In genomic region chr11:57072640-57073039, GRCh38 we compare ENCODE assay signal across 10 cellular contexts.
DNase-seq lines count a peak whose midpoint lies in the region; TF ChIP-seq lines count a peak whose summit lies in the region.
"Had no signal": no experiment of that assay in that cellular context is flagged by ENCODE, and none has a peak within 500 bp of the region (broad histone marks: within the 10 kb centered on the region; RNA-seq: fewer than 3 reads in every experiment).

No MANE protein-coding gene starts in this region.

- H3K56ac ChIP-seq in mesendoderm (ENCODE audit: low read length): no peak overlapping the region

- TF ChIP-seq RAD21 in SK-N-SH (IDR thresholded peaks at IDR 0.05; ENCODE audit: low read length): no peak

- no TSS peak for BruUV-seq in OCI-LY7 (replicated peaks; lab: Mats Ljungman, UMichigan)

- H3K79me1 ChIP-seq in mesendoderm (ENCODE audit: low read length): no peaks in the 10 kb centered on the region

- H2AK5ac ChIP-seq in mesendoderm (ENCODE audit: low read length): no peak overlapping the region

- no peaks in the 10 kb centered on the region for H3K27me3 ChIP-seq in SK-N-SH (ENCODE audit: insufficient read depth)
- H3K27me3 ChIP-seq in mesendoderm (ENCODE audit: insufficient read depth, low read length, poor library complexity): no peaks in the 10 kb centered on the region

- H3K4me2 ChIP-seq in SK-N-SH (no peak overlapping the region), OCI-LY7 (ENCODE audit: low read length) (no peak overlapping the region), mesendoderm (ENCODE audit: low read length) (no peak overlapping the region)

- no peak overlapping the region for H4K5ac ChIP-seq in mesendoderm (ENCODE audit: low read length)

- no peak overlapping the region for H2BK120ac ChIP-seq in mesendoderm (ENCODE audit: low read depth, low read length)

- H3K9me2 ChIP-seq in SK-N-SH (no peaks in the 10 kb centered on the region), OCI-LY7 (ENCODE audit: insufficient read depth, low read length) (no peaks in the 10 kb centered on the region)

- TF ChIP-seq EP300 in SK-N-SH (IDR thresholded peaks at IDR 0.05; ENCODE audit: borderline replicate concordance in 1 of 2, low read depth in 1 of 2, low read length in 1 of 2): peak in 1 of 2 experiments; percentile 87; a peak in 2 of 4 replicates

- H2BK5ac ChIP-seq in mesendoderm (ENCODE audit: low read length): no peak overlapping the region

- H2AFZ ChIP-seq in SK-N-SH (ENCODE audit: low read depth) (no peak overlapping the region), OCI-LY7 (ENCODE audit: low read length) (no peak overlapping the region)

- H3K79me2 ChIP-seq in SK-N-SH (ENCODE audit: insufficient read depth): no peaks in the 10 kb centered on the region
- no peaks in the 10 kb centered on the region for H3K79me2 ChIP-seq in OCI-LY7 (ENCODE audit: insufficient read depth, low read depth, low read length)
- no peaks in the 10 kb centered on the region for H3K79me2 ChIP-seq in mesendoderm (ENCODE audit: control insufficient read depth, insufficient read depth, low read length)

- intact Hi-C loops in OCI-LY7 (cut with micrococcal nuclease; ENCODE audit: unreplicated experiment): no loop called here

- H3F3A ChIP-seq in SK-N-SH (replicated peaks; ENCODE audit: insufficient read depth): peaks cover 12% of the 10 kb centered on the region

- H2BK15ac ChIP-seq in mesendoderm (replicated peaks; ENCODE audit: low read depth): no peak overlapping the region

- CTCF ChIA-PET in SK-N-SH (lab: Yijun Ruan, JAX): interaction anchor here (0.7 to 1.4 kb wide), 2 partner anchors 15 to 232 kb away, joined by 3 to 4 read pairs; no protein-coding TSS in a partner anchor
- CTCF ChIA-PET in OCI-LY7 (lab: Charles Lee; ENCODE audit: unreplicated experiment): no interaction called here

- no peak overlapping the region for H3K4ac ChIP-seq in mesendoderm (ENCODE audit: low read depth, low read length)

- H3K4me1 ChIP-seq in SK-N-SH (ENCODE audit: control insufficient read depth in 1 of 2, insufficient read depth in 2 of 2, low read depth in 1 of 2, low read length in 1 of 2) (peaks cover 0 to 6% of the 10 kb centered on the region in 2 experiments; a peak in 2 of 4 replicates), OCI-LY7 (ENCODE audit: insufficient read depth, low read length, poor library complexity, severe bottlenecking) (no peaks in the 10 kb centered on the region), mesendoderm (ENCODE audit: control insufficient read depth, low read depth, low read length) (no peaks in the 10 kb centered on the region)

- no peak overlapping the region for H3K18ac ChIP-seq in mesendoderm (ENCODE audit: low read length)

- H3K27ac ChIP-seq in SK-N-SH (ENCODE audit: low read depth in 2 of 2, low read length in 1 of 2): peak overlapping the region in 1 of 2 experiments; percentile 92; a peak in 2 of 4 replicates
- no peak overlapping the region for H3K27ac ChIP-seq in OCI-LY7 (ENCODE audit: low read depth, low read length, poor library complexity, severe bottlenecking)
- H3K27ac ChIP-seq in mesendoderm (ENCODE audit: low read depth, low read length): no peak overlapping the region

- H3K36me3 ChIP-seq in SK-N-SH (replicated peaks in 1 of 2; ENCODE audit: control insufficient read depth in 1 of 2, insufficient read depth in 2 of 2, low read length in 1 of 2): no peaks in the 10 kb centered on the region
- no peaks in the 10 kb centered on the region for H3K36me3 ChIP-seq in OCI-LY7 (ENCODE audit: insufficient read depth, low read length)
- H3K36me3 ChIP-seq in mesendoderm (ENCODE audit: control insufficient read depth, insufficient read depth, low read length): no peaks in the 10 kb centered on the region

- in situ Hi-C loops in Caki2 (cut with HindIII; ENCODE audit: low pct_unique_long_range_greater_than_20kb, low sequenced_read_pairs): no loop called here

- no peak for TF ChIP-seq CTCF in SK-N-SH (IDR thresholded peaks at IDR 0.05)
- TF ChIP-seq CTCF in fibroblast of villous mesenchyme (IDR thresholded peaks at IDR 0.05; ENCODE audit: insufficient read depth, low read depth, low read length): no peak
- no peak for TF ChIP-seq CTCF in OCI-LY7 (conservative IDR thresholded peaks at IDR 0.05; ENCODE audit: low read length)

- POLR2A ChIA-PET in SK-N-SH (lab: Yijun Ruan, JAX): no interaction called here
- POLR2A ChIA-PET in OCI-LY7 (lab: Charles Lee): interaction anchor here (0.5 kb wide), 1 partner anchor 371 kb away, joined by 3 read pairs; no protein-coding TSS in a partner anchor

- H3K9me3 ChIP-seq in SK-N-SH: no peaks in the 10 kb centered on the region
- no peaks in the 10 kb centered on the region for H3K9me3 ChIP-seq in OCI-LY7 (ENCODE audit: low read length)

- H3K23ac ChIP-seq in mesendoderm (ENCODE audit: low read length): no peak overlapping the region

- no peak overlapping the region for H4K8ac ChIP-seq in mesendoderm (ENCODE audit: low read depth, low read length)

- no peak overlapping the region for H3K9ac ChIP-seq in SK-N-SH
- no peak overlapping the region for H3K9ac ChIP-seq in mesendoderm (ENCODE audit: low read length)

- peak; percentile 60 for DNase-seq in Caki2 (ENCODE audit: low read depth)
- DNase-seq in SK-N-SH: no peak
- DNase-seq in fibroblast of villous mesenchyme (ENCODE audit: low read depth): peak; percentile 93
- peak; percentile 92 for DNase-seq in renal cortical epithelial cell (ENCODE audit: low read depth)
- no peak for DNase-seq in activated naive CD4-positive, alpha-beta T cell treated with Interleukin-2 at 50 U/mL for 16 hours
- no peak for DNase-seq in OCI-LY7 (ENCODE audit: low spot score)
- DNase-seq in mesendoderm: no peak
- no peak for DNase-seq in HuH-7.5 (ENCODE audit: low spot score)
- DNase-seq: NCI-H2081 treated with DMSO at 0.1 percent for 48 hours, occipital lobe had no signal

- H3K4me3 ChIP-seq in SK-N-SH (ENCODE audit: low read depth in 2 of 2, low read length in 1 of 2) (no peak overlapping the region), fibroblast of villous mesenchyme (ENCODE audit: low read depth, low read length) (no peak overlapping the region), OCI-LY7 (ENCODE audit: low read depth, low read length, poor library complexity, severe bottlenecking) (no peak overlapping the region), mesendoderm (ENCODE audit: low read length) (no peak overlapping the region)

- H4K20me1 ChIP-seq in SK-N-SH (ENCODE audit: insufficient read depth): no peaks in the 10 kb centered on the region
- no peaks in the 10 kb centered on the region for H4K20me1 ChIP-seq in OCI-LY7 (ENCODE audit: insufficient read depth, low read length)

TF ChIP-seq in SK-N-SH, 30 proteins besides CTCF, POLR2A, EP300 and RAD21 (continues in another document):
- TF ChIP-seq SMC3 (IDR thresholded peaks at IDR 0.05; ENCODE audit: low read depth, low read length) (no peak), EZH2phosphoT487 (IDR thresholded peaks at IDR 0.05; ENCODE audit: borderline replicate concordance, low read depth) (no peak), TEAD4 (IDR thresholded peaks at IDR 0.05; ENCODE audit: borderline replicate concordance, insufficient read depth) (peak; percentile 84), IRF3 (IDR thresholded peaks at IDR 0.05; ENCODE audit: low read depth, low read length) (no peak), PBX3 (IDR thresholded peaks at IDR 0.05) (peak; percentile 96), GATA2 (CRISPR knock-in tag; IDR thresholded peaks at IDR 0.05) (no peak), SIN3A (IDR thresholded peaks at IDR 0.05; ENCODE audit: borderline replicate concordance, low read depth, low read length) (peak; percentile 73), YY1 (IDR thresholded peaks at IDR 0.05; ENCODE audit: low read depth) (no peak), TCF12 (IDR thresholded peaks at IDR 0.05) (peak; percentile 97), CHD2 (IDR thresholded peaks at IDR 0.05; ENCODE audit: low read length, partially characterized antibody) (no peak), MXI1 (IDR thresholded peaks at IDR 0.05; ENCODE audit: low read depth, low read length) (no peak), JUND (IDR thresholded peaks at IDR 0.05) (peak; percentile 90), TAF1 (IDR thresholded peaks at IDR 0.05; ENCODE audit: borderline replicate concordance, low read depth, low read length) (no peak), MEF2A (IDR thresholded peaks at IDR 0.05; ENCODE audit: borderline replicate concordance, low read depth) (no peak), NRF1 (IDR thresholded peaks at IDR 0.05; ENCODE audit: low read depth, low read length) (no peak), ELF1 (IDR thresholded peaks at IDR 0.05) (no peak; the same call in 1 of the 2 replicates), USF2 (IDR thresholded peaks at IDR 0.05; ENCODE audit: borderline replicate concordance, low read depth, low read length) (no peak), FOXJ3 (CRISPR knock-in tag; IDR thresholded peaks at IDR 0.05) (no peak)

Comparison
In these comparisons a context has a peak if more than half of its experiments do, and no peak if none do; other contexts are left out.
1. DNase-seq: peak in Caki2 (single experiment), fibroblast of villous mesenchyme (single experiment) and renal cortical epithelial cell (single experiment); none in SK-N-SH (single experiment), activated naive CD4-positive, alpha-beta T cell treated with Interleukin-2 at 50 U/mL for 16 hours (single experiment), OCI-LY7 (single experiment), mesendoderm (single experiment) and HuH-7.5 (single experiment).